Comparison of ENCODE assay signal across 7 cellular contexts in genomic region chr20:63979221-63979548, GRCh38.
DNase-seq lines count a peak whose midpoint lies in the region; ATAC-seq lines count a peak whose summit lies in the region.

No MANE protein-coding gene starts in this region.

- H3K4me1 ChIP-seq in HUES48 (ENCODE audit: control insufficient read depth, insufficient read depth, low read length) = peaks cover 22% of the 10 kb centered on the region

- no peaks in the 10 kb centered on the region for H3K9me3 ChIP-seq in HUES48 (ENCODE audit: control insufficient read depth, insufficient read depth, low read length)

- peak overlapping the region; percentile 76 for H3K4me3 ChIP-seq in HUES48 (ENCODE audit: low read depth, low read length)

- peaks cover 10% of the 10 kb centered on the region for H3K27me3 ChIP-seq in HUES48 (ENCODE audit: control insufficient read depth, insufficient read depth, low read length)

- no peaks in the 10 kb centered on the region for H3K27me3 Mint-ChIP-seq in activated naive CD8-positive, alpha-beta T cell
- no peaks in the 10 kb centered on the region for H3K27me3 Mint-ChIP-seq in stimulated activated naive CD8-positive, alpha-beta T cell treated with anti-CD3 and anti-CD28 coated beads, Interleukin-15, amount 100 ng/mL, for 72 hours

- H3K4me3 Mint-ChIP-seq in activated naive CD8-positive, alpha-beta T cell = peak overlapping the region; percentile 84
- peak overlapping the region; percentile 88 to 97 for H3K4me3 Mint-ChIP-seq in stimulated activated naive CD8-positive, alpha-beta T cell treated with anti-CD3 and anti-CD28 coated beads, Interleukin-15, amount 100 ng/mL, for 72 hours

- peaks cover 60% of the 10 kb centered on the region for H3K4me1 Mint-ChIP-seq in activated naive CD8-positive, alpha-beta T cell (ENCODE audit: low read depth)
- peaks cover 74% of the 10 kb centered on the region for H3K4me1 Mint-ChIP-seq in stimulated activated naive CD8-positive, alpha-beta T cell treated with anti-CD3 and anti-CD28 coated beads, Interleukin-15, amount 100 ng/mL, for 72 hours

- peaks cover 13% of the 10 kb centered on the region for H3K36me3 ChIP-seq in HUES48 (ENCODE audit: control insufficient read depth, insufficient read depth, low read length)

- peaks cover 5% of the 10 kb centered on the region for H3K36me3 Mint-ChIP-seq in activated naive CD8-positive, alpha-beta T cell

- peak overlapping the region; percentile 16 for H3K27ac Mint-ChIP-seq in activated naive CD8-positive, alpha-beta T cell
- peak overlapping the region in 1 of 2 donors; percentile 85 for H3K27ac Mint-ChIP-seq in stimulated activated naive CD8-positive, alpha-beta T cell treated with anti-CD3 and anti-CD28 coated beads, Interleukin-15, amount 100 ng/mL, for 72 hours

- ATAC-seq in stimulated activated naive CD8-positive, alpha-beta T cell treated with anti-CD3 and anti-CD28 coated beads, Interleukin-15, amount 100 ng/mL, for 72 hours = no peak
- ATAC-seq in GM21390 (IDR thresholded peaks at IDR 0.05; ENCODE audit: unreplicated experiment) = no peak

- H3K9me3 Mint-ChIP-seq in activated naive CD8-positive, alpha-beta T cell (ENCODE audit: low read depth) = no peaks in the 10 kb centered on the region
- no peaks in the 10 kb centered on the region for H3K9me3 Mint-ChIP-seq in stimulated activated naive CD8-positive, alpha-beta T cell treated with anti-CD3 and anti-CD28 coated beads, Interleukin-15, amount 100 ng/mL, for 72 hours

- H3K27ac ChIP-seq in HUES48 (ENCODE audit: low read depth, low read length) = peak overlapping the region; percentile 54

- peak; percentile 31 for DNase-seq in iPS-NIHi7 (ENCODE audit: extremely low spot score)
- DNase-seq in stimulated activated naive CD8-positive, alpha-beta T cell treated with anti-CD3 and anti-CD28 coated beads, Interleukin-15, amount 100 ng/mL, for 72 hours = peak in 1 of 2 donors; percentile 45
- no peak for DNase-seq in stimulated activated CD4-positive, alpha-beta T cell treated with anti-CD3 and anti-CD28 coated beads, Interleukin-2, amount 100 ng/mL, for 24 hours
- no peak for DNase-seq in NCI-H524 (lab: John Stamatoyannopoulos, UW)

- H3K9ac ChIP-seq in HUES48 (ENCODE audit: low read depth, low read length) = no peak overlapping the region
